8 cellular contexts compared by ENCODE assay signal in the genomic region with DNA sequence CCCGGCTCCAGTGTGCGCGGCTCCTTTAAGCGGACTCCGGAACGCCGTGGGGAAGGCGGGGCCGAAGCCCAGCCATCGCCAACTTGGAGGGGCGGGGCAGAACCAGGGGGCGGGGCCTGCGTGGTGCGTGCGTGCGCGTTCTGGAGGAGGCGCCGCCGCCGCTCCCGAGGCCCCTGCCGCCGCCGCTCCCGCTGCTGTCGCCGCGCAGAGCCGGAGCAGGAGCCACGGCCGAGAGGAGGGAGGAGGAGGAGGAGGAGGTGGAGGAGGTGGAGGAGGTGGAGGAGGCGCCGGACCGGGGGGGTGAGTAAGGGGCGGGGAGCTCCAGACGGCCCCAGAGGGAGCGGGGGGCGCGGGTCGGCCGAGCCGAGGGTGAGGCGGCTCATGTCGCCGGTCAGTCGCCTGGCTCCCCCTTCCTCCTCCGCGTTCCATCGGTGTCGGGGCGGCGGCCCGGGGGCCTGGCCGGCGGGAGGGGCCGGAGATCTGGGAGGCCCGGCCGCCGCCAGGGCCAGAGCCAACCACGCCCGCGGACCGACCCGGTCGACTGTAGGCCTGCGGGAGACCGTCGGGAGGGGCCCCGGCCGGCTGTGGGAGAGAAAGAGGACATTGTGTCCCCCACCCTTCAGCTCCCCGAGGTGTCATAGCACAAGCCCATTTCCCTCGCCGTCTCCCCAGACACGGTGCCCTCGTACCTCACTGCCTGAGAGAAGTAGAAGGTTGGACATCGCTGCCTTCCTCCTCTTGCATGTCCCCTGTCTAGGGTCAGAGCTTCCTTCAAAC. TPM values are rescaled to one million over a fixed set of nuclear protein-coding genes. Genes with fewer than 3 reads are reported as not detected.
A peak's percentile ranks its signal among the peaks of the same experiment; 100 is the strongest.
DNase-seq lines count a peak whose midpoint lies in the region; ATAC-seq, FAIRE-seq and TF ChIP-seq lines count a peak whose summit lies in the region.

A gene (plus strand): TSS at position 155 of the 777 bp plus-strand sequence. CDS start 71,572 bp downstream, outside the sequence.

- H3K9me3 ChIP-seq in Karpas-422 (ENCODE audit: low read length) (no peaks in the 10 kb centered on the region), esophagus muscularis mucosa (no peaks in the 10 kb centered on the region), muscle layer of duodenum (ENCODE audit: control insufficient read depth in 1 of 2, low read length in 2 of 2) (no peaks in the 10 kb centered on the region)

- peak; percentile 55 for ATAC-seq in GM21717 (IDR thresholded peaks at IDR 0.05; ENCODE audit: unreplicated experiment)

- H4K20me1 ChIP-seq in Karpas-422 (ENCODE audit: insufficient read depth, low read depth, low read length) = peaks cover 21% of the 10 kb centered on the region

- H3K79me2 ChIP-seq in Karpas-422 (ENCODE audit: low read length) = peaks cover 48% of the 10 kb centered on the region

- 1% methylated on average over 31 of the region's 77 CpGs for WGBS in esophagus muscularis mucosa

- H3K4me3 ChIP-seq in Karpas-422 (ENCODE audit: low read length) (peak within 1 kb of the TSS; percentile 77), esophagus muscularis mucosa (peak within 1 kb of the TSS; percentile 73 to 86 (median 80)), muscle layer of duodenum (ENCODE audit: low read depth in 1 of 2, low read length in 2 of 2) (peak within 1 kb of the TSS; percentile 85 to 100)

- H2AFZ ChIP-seq in Karpas-422 (ENCODE audit: low read length) = peak within 1 kb of the TSS; percentile 95

- intact Hi-C loops in esophagus muscularis mucosa (cut with DNase I) = no loop called here

- H3K4me2 ChIP-seq in Karpas-422 (ENCODE audit: low read depth, low read length, poor library complexity, severe bottlenecking) = peak within 1 kb of the TSS; percentile 91

- TF ChIP-seq EP300 in esophagus muscularis mucosa (IDR thresholded peaks at IDR 0.05) = peak; percentile 14

- H3K27me3 ChIP-seq in Karpas-422 (ENCODE audit: low read length) (no peaks in the 10 kb centered on the region), esophagus muscularis mucosa (no peaks in the 10 kb centered on the region), muscle layer of duodenum (ENCODE audit: low read depth, low read length) (no peaks in the 10 kb centered on the region)

- DNase-seq in DMS 273 (lab: John Stamatoyannopoulos, UW; ENCODE audit: unreplicated experiment) = peak; percentile 97
- peak; percentile 96 for DNase-seq in Karpas-422
- peak; percentile 84 for DNase-seq in RCC 7860 (ENCODE audit: low spot score)
- peak; percentile 92 for DNase-seq in activated T-helper 1 cell treated with Interleukin-2 at 50 U/mL for 16 hours (ENCODE audit: low read depth)
- DNase-seq in esophagus muscularis mucosa (ENCODE audit: extremely low spot score) = peak; percentile 98
- peak; percentile 93 to 95 for DNase-seq in stimulated activated CD8-positive, alpha-beta memory T cell treated with anti-CD3 and anti-CD28 coated beads, Interleukin-7, amount 100 ng/mL, for 1 hour (ENCODE audit: low read depth in 2 of 2)

- FAIRE-seq in RCC 7860 (lab: Jason Lieb, UNC) = no peak

- H3K4me1 ChIP-seq in Karpas-422 (ENCODE audit: low read length) = peaks cover 60% of the 10 kb centered on the region
- peaks cover 43 to 68% (median 60%) of the 10 kb centered on the region in 4 donors for H3K4me1 ChIP-seq in esophagus muscularis mucosa
- peaks cover 16 to 33% of the 10 kb centered on the region in 2 donors for H3K4me1 ChIP-seq in muscle layer of duodenum (ENCODE audit: control insufficient read depth in 1 of 2, insufficient read depth in 2 of 2, low read length in 2 of 2)

- H3K9ac ChIP-seq in Karpas-422 (ENCODE audit: low read length) = peak within 1 kb of the TSS; percentile 91

- H3K36me3 ChIP-seq in Karpas-422 (ENCODE audit: insufficient read depth, low read length) = peaks cover 5% of the 10 kb centered on the region; the same call in 1 of the 2 replicates
- H3K36me3 ChIP-seq in esophagus muscularis mucosa = no peaks in the 10 kb centered on the region
- H3K36me3 ChIP-seq in muscle layer of duodenum (ENCODE audit: control insufficient read depth in 1 of 2, insufficient read depth in 2 of 2, low read length in 2 of 2) = peaks cover 0 to 4% of the 10 kb centered on the region in 2 donors

- TF ChIP-seq POLR2A in esophagus muscularis mucosa (IDR thresholded peaks at IDR 0.05; ENCODE audit: low read depth) = peak; percentile 50

- H3K9me2 ChIP-seq in Karpas-422 (replicated peaks; ENCODE audit: insufficient read depth, low read length) = no peaks in the 10 kb centered on the region

- H3K27ac ChIP-seq in Karpas-422 (ENCODE audit: low read length) = peak within 1 kb of the TSS; percentile 15; the same call in 1 of the 2 replicates
- H3K27ac ChIP-seq in esophagus muscularis mucosa (replicated peaks in 1 of 4) = peak within 1 kb of the TSS; percentile 93 to 97 (median 96)
- peak within 1 kb of the TSS; percentile 99 for H3K27ac ChIP-seq in muscle layer of duodenum (ENCODE audit: low read length)

- no peak for TF ChIP-seq CTCF in esophagus muscularis mucosa (IDR thresholded peaks at IDR 0.05)

RNA-seq across cellular contexts. Expression of the gene that starts here (rescaled TPM):
- 12.0 and 55.3 TPM in 2 replicates for total RNA-seq in Karpas-422 (2014; rRNA removed; shearing (Covaris generic); ENCODE audit: low replicate concordance)
- 100 to 1,000 TPM; 171 to 325 (median 216) TPM for total RNA-seq in esophagus muscularis mucosa

Comparison
In these comparisons a context has a peak if more than half of its experiments do, and no peak if none do; other contexts are left out.
1. Peak in every context shown above with its lines: DNase-seq, ATAC-seq, H3K4me3 ChIP-seq and H3K27ac ChIP-seq.
2. H3K27ac ChIP-seq: peak in every context shown above with its lines; median percentile 99 in muscle layer of duodenum; 96 in esophagus muscularis mucosa; 15 in Karpas-422.